Comparison of ENCODE assay signal across 2 cellular contexts in genomic region chr1:95035536-95035935, GRCh38.
A peak's percentile ranks its signal among the peaks of the same experiment; 100 is the strongest.
TF ChIP-seq lines count a peak whose summit lies in the region.

No MANE protein-coding gene starts in this region.

TF ChIP-seq in IMR-90, 13 proteins besides CTCF, POLR2A, EP300 and RAD21:
- peak; percentile 30 for TF ChIP-seq RCOR1 (IDR thresholded peaks at IDR 0.05; ENCODE audit: insufficient replicate concordance, low read length)
- peak; percentile 92 for TF ChIP-seq CEBPB (IDR thresholded peaks at IDR 0.05; ENCODE audit: low read depth, low read length)
- TF ChIP-seq RFX5 (IDR thresholded peaks at IDR 0.05; ENCODE audit: low read depth, low read length): no peak

TF ChIP-seq in GM12878, 131 proteins besides CTCF, POLR2A, EP300 and RAD21:
- TF ChIP-seq TCF12 (IDR thresholded peaks at IDR 0.05; ENCODE audit: low read depth, low read length) (no peak), RUNX3 (IDR thresholded peaks at IDR 0.05; ENCODE audit: low read length) (peak; percentile 50; the same call in 1 of the 2 replicates)
